10 cellular contexts compared by ENCODE assay signal in genomic region chr10:74033724-74034123, GRCh38. TPM values are rescaled to one million over a fixed set of nuclear protein-coding genes. Genes with fewer than 3 reads are reported as not detected.
A peak's percentile ranks its signal among the peaks of the same experiment; 100 is the strongest.
DNase-seq lines count a peak whose midpoint lies in the region; ATAC-seq and TF ChIP-seq lines count a peak whose summit lies in the region.
"Had no signal": no experiment of that assay in that cellular context is flagged by ENCODE, and none has a peak within 500 bp of the region (broad histone marks: within the 10 kb centered on the region; RNA-seq: fewer than 3 reads in every experiment).

No MANE protein-coding gene starts in this region.

- peak overlapping the region in 5 of 8 donors; percentile 6 to 76 (median 51) for H3K27ac ChIP-seq in spleen
- H3K27ac ChIP-seq: thyroid gland had no signal

- no peak overlapping the region for H3K4me3 ChIP-seq in spleen
- H3K4me3 ChIP-seq: thyroid gland had no signal

- no peaks in the 10 kb centered on the region for H3K9me3 Mint-ChIP-seq in Calu3 (ENCODE audit: low read depth, unreplicated experiment)
- H3K9me3 Mint-ChIP-seq in glutamatergic neuron (ENCODE audit: unreplicated experiment), result no peaks in the 10 kb centered on the region

- CTCF ChIA-PET in Calu3 (lab: Charles Lee), result interaction anchor here (0.9 kb wide), 1 partner anchor 77 kb away, joined by 3 read pairs; no protein-coding TSS in a partner anchor

- TF ChIP-seq CTCF in Calu3 (IDR thresholded peaks at IDR 0.05; ENCODE audit: unreplicated experiment) (no peak), glutamatergic neuron (IDR thresholded peaks at IDR 0.05; ENCODE audit: partially characterized antibody, unreplicated experiment) (no peak), spleen (IDR thresholded peaks at IDR 0.05 in 8 of 11, conservative IDR thresholded peaks at IDR 0.05 in 3 of 11) (no peak)

- H3K4me3 Mint-ChIP-seq in Calu3 (ENCODE audit: low read depth, unreplicated experiment) (no peak overlapping the region), glutamatergic neuron (ENCODE audit: unreplicated experiment) (peak overlapping the region; percentile 13)

- H3K4me1 Mint-ChIP-seq in Calu3 (ENCODE audit: low read depth, unreplicated experiment) (peaks cover 37% of the 10 kb centered on the region), glutamatergic neuron (ENCODE audit: low read depth, unreplicated experiment) (peaks cover 14% of the 10 kb centered on the region)

- DNase-seq in Calu3 (no peak), NCI-H82 (lab: John Stamatoyannopoulos, UW) (peak; percentile 63), glutamatergic neuron (no peak), spleen (no peak)
- DNase-seq in activated naive CD4-positive, alpha-beta T cell treated with Interleukin-2 at 50 U/mL for 16 hours, result no peak
- DNase-seq: activated naive CD4-positive, alpha-beta T cell; thyroid gland had no signal

- intact Hi-C loops in Calu3 (cut with micrococcal nuclease; ENCODE audit: unreplicated experiment) (no loop called here), spleen (cut with DNase I; ENCODE audit: low total_unique reads) (no loop called here)

- peaks cover 0 to 19% (median 0%) of the 10 kb centered on the region in 6 donors for H3K36me3 ChIP-seq in spleen
- H3K36me3 ChIP-seq: thyroid gland had no signal

- no peaks in the 10 kb centered on the region for H3K9me3 ChIP-seq in spleen
- H3K9me3 ChIP-seq: thyroid gland had no signal

- no peaks in the 10 kb centered on the region for H3K27me3 Mint-ChIP-seq in Calu3 (ENCODE audit: unreplicated experiment)
- no peaks in the 10 kb centered on the region for H3K27me3 Mint-ChIP-seq in glutamatergic neuron (ENCODE audit: unreplicated experiment)

- peaks cover 6 to 85% (median 24%) of the 10 kb centered on the region in 6 donors for H3K4me1 ChIP-seq in spleen

- no TSS peak for BruUV-seq in Calu3 (replicated peaks; lab: Mats Ljungman, UMichigan)

- ATAC-seq in GM21515 (IDR thresholded peaks at IDR 0.05; ENCODE audit: unreplicated experiment) (no peak), GM21529 (IDR thresholded peaks at IDR 0.05; ENCODE audit: unreplicated experiment) (no peak), GM19324 (IDR thresholded peaks at IDR 0.05; ENCODE audit: low FRiP score, unreplicated experiment) (no peak)

- H3K27ac Mint-ChIP-seq in Calu3 (ENCODE audit: unreplicated experiment) (peak overlapping the region; percentile 4), glutamatergic neuron (ENCODE audit: unreplicated experiment) (peak overlapping the region; percentile 65)

- H3K36me3 Mint-ChIP-seq in Calu3 (ENCODE audit: insufficient read depth, unreplicated experiment) (peaks cover 36% of the 10 kb centered on the region), glutamatergic neuron (ENCODE audit: unreplicated experiment) (no peaks in the 10 kb centered on the region)

- no peak for TF ChIP-seq POLR2A in spleen (IDR thresholded peaks at IDR 0.05)

- no peaks in the 10 kb centered on the region for H3K27me3 ChIP-seq in spleen (replicated peaks in 1 of 7)
- H3K27me3 ChIP-seq: thyroid gland had no signal

RNA-seq across cellular contexts. Expression of gene VCL, which starts 35.8 kb away (rescaled TPM):
- total RNA-seq in Calu3 (2022) (234 and 237 TPM in 2 replicates), glutamatergic neuron (ENCODE audit: unreplicated experiment) (42.1 TPM), spleen (100 to 1,000 TPM in 3 of 7 donors, 10 to 100 TPM in 4; 42.9 to 214 (median 88.0) TPM)
- 10 to 100 TPM in 1 of 3 donors, 1 to 10 TPM in 2; 8.8 to 13.6 (median 9.4) TPM for polyA plus RNA-seq in spleen
